In the genomic region with DNA sequence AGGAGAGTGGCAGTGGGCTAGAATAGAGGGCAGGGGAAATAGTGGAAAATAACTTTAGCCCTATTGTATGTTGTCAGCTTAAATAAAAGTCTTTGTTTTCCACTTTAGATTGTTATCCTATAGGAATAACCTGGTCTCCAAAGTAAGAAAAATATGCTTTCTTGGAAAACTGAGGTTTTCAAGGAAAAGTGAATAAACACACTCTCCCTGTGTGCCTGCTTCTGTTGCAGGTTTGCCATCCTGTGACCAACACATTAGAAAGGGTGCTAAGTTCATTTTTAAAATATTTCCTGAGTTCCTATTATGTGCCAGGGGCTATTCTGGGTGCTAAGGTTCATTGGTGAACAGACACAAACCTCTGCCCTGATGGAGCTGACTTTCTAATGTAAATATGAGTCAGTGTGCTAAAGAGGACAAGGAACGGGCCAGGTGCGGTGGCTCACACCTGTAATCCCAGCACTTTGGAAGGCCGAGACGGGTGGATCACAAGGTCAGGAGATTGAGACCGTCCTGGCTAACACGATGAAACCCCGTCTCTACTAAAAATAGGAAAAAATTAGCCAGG, we compare ENCODE assay signal across 13 cellular contexts.
"Had no signal": no experiment of that assay in that cellular context is flagged by ENCODE, and none has a peak within 500 bp of the region (broad histone marks: within the 10 kb centered on the region; RNA-seq: fewer than 3 reads in every experiment).

No MANE protein-coding gene starts in this region.

- H3K27ac ChIP-seq: brain microvascular endothelial cell, left lung, sigmoid colon, upper lobe of right lung had no signal

- H3K9me3 ChIP-seq: left lung, sigmoid colon, upper lobe of right lung had no signal

- H3K27me3 ChIP-seq: brain microvascular endothelial cell, left lung, sigmoid colon, upper lobe of right lung had no signal

- H3K27me3 Mint-ChIP-seq: activated CD4-positive, alpha-beta memory T cell treated with anti-CD3 and anti-CD28 coated beads, Interleukin-2, amount 10 ng/mL, durations not matched to agents 7 days and 5 days; activated naive CD4-positive, alpha-beta T cell treated with anti-CD3 and anti-CD28 coated beads, Interleukin-2, amount 10 ng/mL, durations not matched to agents 7 days and 5 days; stimulated activated naive CD8-positive, alpha-beta T cell treated with anti-CD3 and anti-CD28 coated beads, Interleukin-15, Interleukin-2, amounts not matched to agents 100 ng/mL and 50 ng/mL, for 24 hours had no signal

- ATAC-seq: left lung, upper lobe of right lung had no signal

- H3K4me3 ChIP-seq: left lung, sigmoid colon, upper lobe of right lung had no signal

- H3K36me3 ChIP-seq: brain microvascular endothelial cell, left lung, sigmoid colon had no signal

- H3K27ac Mint-ChIP-seq: activated CD4-positive, alpha-beta memory T cell treated with anti-CD3 and anti-CD28 coated beads, Interleukin-2, amount 10 ng/mL, durations not matched to agents 7 days and 5 days; activated naive CD4-positive, alpha-beta T cell treated with anti-CD3 and anti-CD28 coated beads, Interleukin-2, amount 10 ng/mL, durations not matched to agents 7 days and 5 days; activated T-helper 2 cell treated with anti-CD3 and anti-CD28 coated beads, Interferon-gamma antibody, Interleukin-2, Interleukin-4, amounts not matched to agents 10 μg/mL and 5 μg/mL and 100 μg/mL, durations not matched to agents 14 hours and 24 hours and 36 hours; stimulated activated naive CD8-positive, alpha-beta T cell treated with anti-CD3 and anti-CD28 coated beads, Interleukin-15, Interleukin-2, amounts not matched to agents 100 ng/mL and 50 ng/mL, for 24 hours had no signal

- DNase-seq: activated CD4-positive, alpha-beta memory T cell treated with anti-CD3 and anti-CD28 coated beads, Interleukin-2, amount 10 ng/mL, durations not matched to agents 7 days and 5 days; activated naive CD4-positive, alpha-beta T cell treated with anti-CD3 and anti-CD28 coated beads, Interleukin-2, amount 10 ng/mL, durations not matched to agents 7 days and 5 days; amygdala; brain microvascular endothelial cell; cerebellar nuclear complex; left lung; sigmoid colon; stimulated activated CD4-positive, alpha-beta T cell treated with anti-CD3 and anti-CD28 coated beads, Interleukin-12 subunit alpha, Interleukin-12 subunit beta, amount 100 ng/mL, for 4 hours; T-helper 9 cell; upper lobe of right lung had no signal

- H3K9me3 Mint-ChIP-seq: activated CD4-positive, alpha-beta memory T cell treated with anti-CD3 and anti-CD28 coated beads, Interleukin-2, amount 10 ng/mL, durations not matched to agents 7 days and 5 days; activated naive CD4-positive, alpha-beta T cell treated with anti-CD3 and anti-CD28 coated beads, Interleukin-2, amount 10 ng/mL, durations not matched to agents 7 days and 5 days; activated T-helper 2 cell treated with anti-CD3 and anti-CD28 coated beads, Interferon-gamma antibody, Interleukin-2, Interleukin-4, amounts not matched to agents 10 μg/mL and 5 μg/mL and 100 μg/mL, durations not matched to agents 14 hours and 24 hours and 36 hours; neural crest cell; stimulated activated naive CD8-positive, alpha-beta T cell treated with anti-CD3 and anti-CD28 coated beads, Interleukin-15, Interleukin-2, amounts not matched to agents 100 ng/mL and 50 ng/mL, for 24 hours had no signal

- H3K4me3 Mint-ChIP-seq: activated CD4-positive, alpha-beta memory T cell treated with anti-CD3 and anti-CD28 coated beads, Interleukin-2, amount 10 ng/mL, durations not matched to agents 7 days and 5 days; activated naive CD4-positive, alpha-beta T cell treated with anti-CD3 and anti-CD28 coated beads, Interleukin-2, amount 10 ng/mL, durations not matched to agents 7 days and 5 days; neural crest cell; stimulated activated naive CD8-positive, alpha-beta T cell treated with anti-CD3 and anti-CD28 coated beads, Interleukin-15, Interleukin-2, amounts not matched to agents 100 ng/mL and 50 ng/mL, for 24 hours had no signal
